ENCODE assay signal across 9 cellular contexts in the genomic region with DNA sequence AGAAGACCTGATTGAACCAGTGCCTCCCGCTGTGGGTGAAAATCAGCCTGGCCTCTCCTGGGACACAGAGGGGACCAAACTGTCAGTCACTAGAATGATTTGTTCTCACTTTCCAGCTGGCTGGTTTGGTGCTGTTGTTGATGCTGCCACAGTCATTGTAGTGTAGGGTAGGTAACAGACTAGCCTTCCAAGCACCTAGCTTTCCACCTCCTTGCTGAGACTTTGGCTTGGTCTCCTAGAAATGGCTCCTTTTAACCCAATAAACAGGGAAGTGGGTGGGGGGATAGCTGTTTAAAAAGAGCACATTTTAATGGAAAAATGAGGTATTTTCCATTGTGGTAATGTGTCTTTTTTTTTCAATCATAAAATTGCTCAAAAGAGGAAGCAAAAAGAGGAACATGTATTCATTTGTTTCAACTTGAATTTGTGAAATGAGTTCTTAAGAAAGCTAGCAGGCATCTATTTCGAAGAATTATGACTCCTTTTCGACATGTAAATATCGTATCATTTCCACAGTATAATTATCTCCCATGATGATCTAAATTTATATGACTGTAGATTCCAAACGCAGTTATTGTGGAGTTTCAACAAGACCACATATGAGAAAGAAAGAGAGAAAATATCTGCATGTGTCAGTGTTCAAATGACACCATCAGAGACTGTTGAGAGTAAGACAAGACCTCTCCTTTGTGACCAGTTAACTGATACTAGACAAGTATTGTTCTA.
A peak's percentile ranks its signal among the peaks of the same experiment; 100 is the strongest.
DNase-seq lines count a peak whose midpoint lies in the region; ATAC-seq, FAIRE-seq and TF ChIP-seq lines count a peak whose summit lies in the region.
"Had no signal": no experiment of that assay in that cellular context is flagged by ENCODE, and none has a peak within 500 bp of the region (broad histone marks: within the 10 kb centered on the region; RNA-seq: fewer than 3 reads in every experiment).

No MANE protein-coding gene starts in this region.

- H4K20me1 ChIP-seq in smooth muscle cell (ENCODE audit: low read depth), result no peaks in the 10 kb centered on the region

- no peaks in the 10 kb centered on the region for H3K9me3 Mint-ChIP-seq in activated naive CD8-positive, alpha-beta T cell treated with anti-CD3 and anti-CD28 coated beads for 36 hours

- 96% methylated on average over 5 of the region's 5 CpGs for WGBS in smooth muscle cell (ENCODE audit: low lambda C conversion rate)

- no peak for TF ChIP-seq POLR2A in GM12892 (IDR thresholded peaks at IDR 0.05; ENCODE audit: low read depth, low read length)

- no peaks in the 10 kb centered on the region for H3K36me3 ChIP-seq in smooth muscle cell (ENCODE audit: low read depth)

- no peak overlapping the region for H3K4me3 ChIP-seq in smooth muscle cell

- H3K9me3 ChIP-seq in smooth muscle cell (replicated peaks; ENCODE audit: low read depth), result no peaks in the 10 kb centered on the region

- H3K36me3 Mint-ChIP-seq in activated naive CD8-positive, alpha-beta T cell treated with anti-CD3 and anti-CD28 coated beads for 36 hours, result no peaks in the 10 kb centered on the region

- H3K4me1 ChIP-seq in smooth muscle cell (ENCODE audit: low read depth), result no peaks in the 10 kb centered on the region

- no peaks in the 10 kb centered on the region for H3K79me2 ChIP-seq in smooth muscle cell (ENCODE audit: low read depth)

- DNase-seq in GM12892 (ENCODE audit: insufficient read length) (no peak), midbrain (lab: John Stamatoyannopoulos, UW) (no peak), mesenteric fat pad (ENCODE audit: low spot score) (no peak), smooth muscle cell (lab: John Stamatoyannopoulos, UW; ENCODE audit: unreplicated experiment) (no peak), C1 segment of cervical spinal cord (lab: John Stamatoyannopoulos, UW) (no peak)
- DNase-seq in activated naive CD8-positive, alpha-beta T cell treated with anti-CD3 and anti-CD28 coated beads for 36 hours, result no peak
- DNase-seq: NCI-H2029 treated with DMSO at 0.1 percent for 48 hours had no signal

- H3F3A ChIP-seq in smooth muscle cell (ENCODE audit: low read depth), result no peaks in the 10 kb centered on the region

- no peak overlapping the region for H3K9ac ChIP-seq in smooth muscle cell (ENCODE audit: low read depth)

- H3K4me1 Mint-ChIP-seq in activated naive CD8-positive, alpha-beta T cell treated with anti-CD3 and anti-CD28 coated beads for 36 hours, result peaks cover 2% of the 10 kb centered on the region

- H3K4me2 ChIP-seq in smooth muscle cell, result no peak overlapping the region

- no peak overlapping the region for H3K4me3 Mint-ChIP-seq in activated naive CD8-positive, alpha-beta T cell treated with anti-CD3 and anti-CD28 coated beads for 36 hours

- no peaks in the 10 kb centered on the region for H3K27me3 ChIP-seq in smooth muscle cell (ENCODE audit: low read depth)

- peak; percentile 95 for FAIRE-seq in GM12892 (lab: Jason Lieb, UNC)

- no peak overlapping the region for H3K27ac ChIP-seq in smooth muscle cell (ENCODE audit: low read depth)

- H2AFZ ChIP-seq in smooth muscle cell (ENCODE audit: low read depth), result no peak overlapping the region

- ATAC-seq in GM21423 (IDR thresholded peaks at IDR 0.05; ENCODE audit: unreplicated experiment), result peak; percentile 91
- peak; percentile 81 for ATAC-seq in HG03442 (IDR thresholded peaks at IDR 0.05; ENCODE audit: unreplicated experiment)

- peak overlapping the region; percentile 74 for H3K27ac Mint-ChIP-seq in activated naive CD8-positive, alpha-beta T cell treated with anti-CD3 and anti-CD28 coated beads for 36 hours

- H3K27me3 Mint-ChIP-seq in activated naive CD8-positive, alpha-beta T cell treated with anti-CD3 and anti-CD28 coated beads for 36 hours, result peaks cover 6% of the 10 kb centered on the region

- no peak for TF ChIP-seq CTCF in smooth muscle cell (IDR thresholded peaks at IDR 0.05; ENCODE audit: borderline replicate concordance, insufficient read depth, poor library complexity, severe bottlenecking)
